28 cellular contexts compared by ENCODE assay signal in the genomic region with DNA sequence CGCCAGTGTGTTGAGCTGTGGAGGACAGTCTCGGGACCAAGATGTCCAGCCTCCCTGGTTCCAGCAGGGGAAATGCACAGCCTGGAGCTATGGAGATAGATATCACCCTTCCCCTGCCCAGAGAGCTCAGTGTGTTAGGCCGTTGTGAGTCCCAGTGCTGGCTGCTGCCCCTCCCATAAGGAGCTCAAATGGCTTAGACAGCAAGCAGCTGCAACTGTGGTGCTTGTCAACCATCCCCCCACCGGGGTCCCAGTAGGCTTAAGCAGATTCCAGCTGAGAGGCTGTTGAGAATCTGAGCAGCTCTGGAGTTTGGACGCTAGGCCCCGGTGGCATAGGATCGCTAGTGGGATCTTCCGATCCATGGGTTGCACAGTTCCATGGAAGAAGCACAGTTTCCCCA.
"Had no signal": no experiment of that assay in that cellular context is flagged by ENCODE, and none has a peak within 500 bp of the region (broad histone marks: within the 10 kb centered on the region; RNA-seq: fewer than 3 reads in every experiment).

No MANE protein-coding gene starts in this region.

- ATAC-seq: activated CD4-positive, CD25-positive, alpha-beta regulatory T cell treated with anti-CD3 and anti-CD28 coated beads, Interleukin-2, amount 50 U/mL, for 24 hours; activated CD8-positive, alpha-beta T cell treated with anti-CD3 and anti-CD28 coated beads, Interleukin-2, amount 10 ng/mL, durations not matched to agents 7 days and 5 days; activated naive CD4-positive, alpha-beta T cell treated with anti-CD3 and anti-CD28 coated beads, Interleukin-2, amount 50 U/mL, for 72 hours; activated naive CD8-positive, alpha-beta T cell treated with anti-CD3 and anti-CD28 coated beads, Interleukin-2, amount 50 U/mL, for 24 hours; body of pancreas; Panc1; Right ventricle myocardium inferior had no signal

- H3K4me3 Mint-ChIP-seq: activated CD8-positive, alpha-beta T cell treated with anti-CD3 and anti-CD28 coated beads, Interleukin-2, amount 10 ng/mL, durations not matched to agents 7 days and 5 days; activated naive CD8-positive, alpha-beta T cell treated with anti-CD3 and anti-CD28 coated beads, Interleukin-2, amount 50 U/mL, for 24 hours; activated T-cell treated with anti-CD3 and anti-CD28 coated beads, Interleukin-2, amount 50 U/mL, for 24 hours; activated T-helper 1 cell treated with anti-CD3 and anti-CD28 coated beads, Interleukin-12 subunit alpha, Interleukin-12 subunit beta, Interleukin-2, Interleukin-4 antibody, amounts not matched to agents 30 ng/mL and 10 ng/mL and 1 ng/mL, durations not matched to agents 14 hours and 24 hours and 36 hours; central memory CD8-positive, alpha-beta T cell had no signal

- H3K4me3 ChIP-seq: ascending aorta, body of pancreas had no signal

- H3K9me3 Mint-ChIP-seq: activated naive CD4-positive, alpha-beta T cell treated with anti-CD3 and anti-CD28 coated beads, Interleukin-2, amount 50 U/mL, for 72 hours; activated naive CD8-positive, alpha-beta T cell treated with anti-CD3 and anti-CD28 coated beads, Interleukin-2, amount 50 U/mL, for 24 hours; activated T-cell treated with anti-CD3 and anti-CD28 coated beads, Interleukin-2, amount 50 U/mL, for 24 hours; activated T-helper 1 cell treated with anti-CD3 and anti-CD28 coated beads, Interleukin-12 subunit alpha, Interleukin-12 subunit beta, Interleukin-2, Interleukin-4 antibody, amounts not matched to agents 30 ng/mL and 10 ng/mL and 1 ng/mL, durations not matched to agents 14 hours and 24 hours and 36 hours; central memory CD8-positive, alpha-beta T cell had no signal

- H3K27me3 ChIP-seq: ascending aorta, body of pancreas had no signal

- H3K9ac ChIP-seq: KMS-11, SK-N-SH had no signal

- H3K27ac ChIP-seq: ascending aorta, body of pancreas, KMS-11, VCaP had no signal

- H3K36me3 ChIP-seq: ascending aorta had no signal

- H3K27me3 Mint-ChIP-seq: activated naive CD8-positive, alpha-beta T cell treated with anti-CD3 and anti-CD28 coated beads, Interleukin-2, amount 50 U/mL, for 24 hours; central memory CD8-positive, alpha-beta T cell had no signal

- H3K27ac Mint-ChIP-seq: activated CD8-positive, alpha-beta T cell treated with anti-CD3 and anti-CD28 coated beads, Interleukin-2, amount 10 ng/mL, durations not matched to agents 7 days and 5 days; activated naive CD4-positive, alpha-beta T cell treated with anti-CD3 and anti-CD28 coated beads, Interleukin-2, amount 50 U/mL, for 72 hours; activated naive CD8-positive, alpha-beta T cell treated with anti-CD3 and anti-CD28 coated beads, Interleukin-2, amount 50 U/mL, for 24 hours; activated T-cell treated with anti-CD3 and anti-CD28 coated beads, Interleukin-2, amount 50 U/mL, for 24 hours; activated T-helper 1 cell treated with anti-CD3 and anti-CD28 coated beads, Interleukin-12 subunit alpha, Interleukin-12 subunit beta, Interleukin-2, Interleukin-4 antibody, amounts not matched to agents 30 ng/mL and 10 ng/mL and 1 ng/mL, durations not matched to agents 14 hours and 24 hours and 36 hours had no signal

- H3K4me1 Mint-ChIP-seq: activated naive CD8-positive, alpha-beta T cell treated with anti-CD3 and anti-CD28 coated beads, Interleukin-2, amount 50 U/mL, for 24 hours; central memory CD8-positive, alpha-beta T cell had no signal

- H3K4me2 ChIP-seq: KMS-11, SK-N-SH had no signal

- H3K36me3 Mint-ChIP-seq: activated naive CD4-positive, alpha-beta T cell treated with anti-CD3 and anti-CD28 coated beads, Interleukin-2, amount 50 U/mL, for 72 hours had no signal

- DNase-seq: activated CD4-positive, alpha-beta T cell treated with anti-CD3 and anti-CD28 coated beads for 4 hours; activated CD8-positive, alpha-beta T cell treated with anti-CD3 and anti-CD28 coated beads, Interleukin-2, amount 10 ng/mL, durations not matched to agents 7 days and 5 days; activated effector memory CD4-positive, alpha-beta T cell treated with anti-CD3 and anti-CD28 coated beads, Interleukin-2, amount 50 U/mL, for 16 hours; activated naive CD4-positive, alpha-beta T cell treated with Interleukin-2 at 50 U/mL for 16 hours; activated naive CD8-positive, alpha-beta T cell treated with anti-CD3 and anti-CD28 coated beads, Interleukin-2, amount 50 U/mL, for 24 hours; activated T-cell treated with anti-CD3 and anti-CD28 coated beads, Interleukin-2, amount 50 U/mL, for 24 hours; amniotic stem cell; body of pancreas; NCI-H1092; NCI-H1417; NCI-H2029; NCI-H2107; NCI-H510A treated with DMSO at 0.1 percent for 48 hours; NCI-H748 treated with DMSO at 0.1 percent for 48 hours; NK-92 treated with Interleukin-12 subunit alpha and Interleukin-12 subunit beta, amount 100 ng/mL, for 24 hours; OCI-M1; RPMI8226; SK-N-SH; T-helper 1 cell had no signal

- H3K4me1 ChIP-seq: ascending aorta, body of pancreas had no signal
